16 cellular contexts compared by ENCODE assay signal in genomic region chr14:105187116-105187515, GRCh38. TPM values are rescaled to one million over a fixed set of nuclear protein-coding genes. Genes with fewer than 3 reads are reported as not detected.
DNase-seq lines count a peak whose midpoint lies in the region; ATAC-seq and TF ChIP-seq lines count a peak whose summit lies in the region.
"Had no signal": no experiment of that assay in that cellular context is flagged by ENCODE, and none has a peak within 500 bp of the region (broad histone marks: within the 10 kb centered on the region; RNA-seq: fewer than 3 reads in every experiment).

No MANE protein-coding gene starts in this region.

- POLR2A ChIA-PET in HEK293 (lab: Yijun Ruan, JAX): no interaction called here

- CTCF ChIA-PET in HEK293 (lab: Yijun Ruan, JAX): interaction anchor here (0.6 to 0.9 kb wide), 2 partner anchors 124 to 291 kb away, joined by 3 to 5 read pairs; no protein-coding TSS in a partner anchor

- H3K27ac ChIP-seq in HEK293 (ENCODE audit: extremely low read depth, low read depth, low read length) (no peak overlapping the region), left lung (no peak overlapping the region)

- H3K36me3 ChIP-seq in HEK293 (ENCODE audit: control insufficient read depth in 2 of 2, insufficient read depth in 1 of 2, low read length in 2 of 2) (no peaks in the 10 kb centered on the region), left lung (no peaks in the 10 kb centered on the region)
- H3K36me3 ChIP-seq: HAP-1, MG63 had no signal

- DNase-seq in NCI-H526 (lab: John Stamatoyannopoulos, UW) (peak; percentile 49 to 60), NCI-H526 treated with DMSO at 0.1 percent for 48 hours (lab: John Stamatoyannopoulos, UW) (no peak), NCI-H345 treated with DMSO at 0.1 percent for 48 hours (lab: John Stamatoyannopoulos, UW; ENCODE audit: unreplicated experiment) (peak; percentile 64), left lung (no peak), C1 segment of cervical spinal cord (lab: John Stamatoyannopoulos, UW) (no peak)
- no peak for DNase-seq in activated naive CD4-positive, alpha-beta T cell treated with Interleukin-2 at 50 U/mL for 16 hours
- DNase-seq: CD4-positive, alpha-beta memory T cell; MG63; NCI-H1092 treated with DMSO at 0.1 percent for 48 hours; NCI-H82; SW 1271 had no signal

- no peak for TF ChIP-seq CTCF in HEK293 (tag by site-specific recombination; IDR thresholded peaks at IDR 0.05)
- no peak for TF ChIP-seq CTCF in left lung (IDR thresholded peaks at IDR 0.05)

- ATAC-seq in left lung (peak; percentile 96), GM21515 (IDR thresholded peaks at IDR 0.05; ENCODE audit: unreplicated experiment) (no peak)
- ATAC-seq: GM12878, HepG2 had no signal

- no peaks in the 10 kb centered on the region for H3K4me1 ChIP-seq in HEK293 (ENCODE audit: control insufficient read depth, insufficient read depth, low read length)
- H3K4me1 ChIP-seq in left lung: peaks cover 0 to 7% of the 10 kb centered on the region in 2 donors
- H3K4me1 ChIP-seq: HAP-1 had no signal

- peaks cover 0 to 14% of the 10 kb centered on the region in 2 donors for H3K27me3 ChIP-seq in left lung
- H3K27me3 ChIP-seq: MG63 had no signal

- H3K9me3 ChIP-seq in HEK293 (ENCODE audit: control insufficient read depth, insufficient read depth, low read depth, low read length) (no peaks in the 10 kb centered on the region), left lung (peaks cover 0 to 4% of the 10 kb centered on the region in 2 donors)
- H3K9me3 ChIP-seq: MG63 had no signal

- no peak overlapping the region for H3K4me3 ChIP-seq in HEK293 (ENCODE audit: low read depth, low read length)
- no peak overlapping the region for H3K4me3 ChIP-seq in left lung
- H3K4me3 ChIP-seq: GM12878, HAP-1, MG63 had no signal

- intact Hi-C loops in left lung (cut with DNase I): no loop called here

TF ChIP-seq in HEK293, 187 proteins besides CTCF, POLR2A, EP300 and RAD21:
- 0 out of 2 replicates have a peak, but pooled peaks have one; percentile 25 for TF ChIP-seq PATZ1 (tag by site-specific recombination; IDR thresholded peaks at IDR 0.05)
- TF ChIP-seq ZFHX2 (tag by site-specific recombination; conservative IDR thresholded peaks at IDR 0.05): peak; percentile 60
- peak; percentile 30; the same call in 1 of the 2 replicates for TF ChIP-seq GLIS1 (tag by site-specific recombination; IDR thresholded peaks at IDR 0.05)
- peak; percentile 52; the same call in 1 of the 2 replicates for TF ChIP-seq PRDM4 (tag by site-specific recombination; IDR thresholded peaks at IDR 0.05)
- peak; percentile 13; the same call in 1 of the 2 replicates for TF ChIP-seq ZBTB8A (tag by site-specific recombination; IDR thresholded peaks at IDR 0.05)
- no peak for TF ChIP-seq ZNF544 (tag by site-specific recombination; IDR thresholded peaks at IDR 0.05)
- TF ChIP-seq ZNF558 (tag by site-specific recombination; IDR thresholded peaks at IDR 0.05): no peak
- TF ChIP-seq EGR2 (tag by site-specific recombination; IDR thresholded peaks at IDR 0.05; ENCODE audit: low read depth): 0 out of 2 replicates have a peak, but pooled peaks have one; percentile 15
- TF ChIP-seq ZNF600 (tag by site-specific recombination; IDR thresholded peaks at IDR 0.05): peak; percentile 24; the same call in 1 of the 2 replicates
TF ChIP-seq in HEK293: peak in this region for 7.

RNA-seq across cellular contexts. Expression of gene NUDT14, which starts 6.0 kb away (rescaled TPM):
- total RNA-seq in left lung: 10 to 100 TPM; 52.5 to 77.5 TPM

RNA-seq across cellular contexts. Expression of gene JAG2, which starts 18.5 kb away (rescaled TPM):
- 10 to 100 TPM; 32.0 to 34.2 TPM for total RNA-seq in left lung

Comparison
In these comparisons a context has a peak if more than half of its experiments do, and no peak if none do; other contexts are left out.
1. DNase-seq: peak in NCI-H526 (2 of 2) and NCI-H345 treated with DMSO at 0.1 percent for 48 hours (single experiment); none in NCI-H526 treated with DMSO at 0.1 percent for 48 hours (single experiment), left lung (0 of 2), activated naive CD4-positive, alpha-beta T cell treated with Interleukin-2 at 50 U/mL for 16 hours (single experiment) and C1 segment of cervical spinal cord (0 of 14).